8 cellular contexts compared by ENCODE assay signal in the genomic region with DNA sequence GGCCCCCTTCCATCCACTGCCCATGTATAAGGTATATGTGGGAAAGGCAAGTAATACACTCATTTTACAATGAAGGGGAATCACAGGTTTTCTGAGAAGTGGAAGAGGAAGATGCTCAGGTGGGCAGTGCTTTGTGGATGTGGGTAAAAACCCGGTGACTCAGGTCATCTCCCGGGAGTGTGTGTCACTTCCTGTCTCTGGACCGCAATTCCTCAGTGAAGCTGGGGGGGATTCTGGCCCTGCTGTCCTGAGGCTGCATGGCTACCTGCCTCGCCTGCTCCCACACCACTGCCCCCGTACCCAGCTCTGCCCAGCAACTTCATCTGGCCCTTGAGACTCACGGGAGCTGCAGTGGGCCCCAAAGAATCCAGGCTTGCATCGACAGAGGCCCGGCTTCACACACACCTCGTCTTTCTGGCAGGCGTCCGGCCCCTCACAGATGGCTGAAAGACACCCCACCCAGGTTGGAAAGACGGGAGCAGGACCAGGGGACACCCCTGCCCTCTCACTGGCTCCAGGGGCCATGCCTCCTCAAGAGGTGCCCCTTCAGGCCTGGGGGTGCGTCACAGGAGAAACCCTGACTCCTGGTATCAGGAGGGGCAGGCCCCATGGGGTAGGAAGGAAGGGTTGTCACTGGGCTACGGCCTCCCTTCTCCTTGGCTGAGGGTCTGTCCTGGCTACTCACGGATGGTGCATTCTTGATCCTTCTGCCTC. TPM values are rescaled to one million over a fixed set of nuclear protein-coding genes. Genes with fewer than 3 reads are reported as not detected.
DNase-seq lines count a peak whose midpoint lies in the region; ATAC-seq and TF ChIP-seq lines count a peak whose summit lies in the region.

No MANE protein-coding gene starts in this region.

- peak overlapping the region in 1 of 2 donors; percentile 82 for H3K27ac Mint-ChIP-seq in natural killer cell

- H3K36me3 Mint-ChIP-seq in natural killer cell: no peaks in the 10 kb centered on the region

- ATAC-seq in natural killer cell (peak in 1 of 3 donors; percentile 11), HG03175 (IDR thresholded peaks at IDR 0.05; ENCODE audit: unreplicated experiment) (no peak)

- DNase-seq in EL (peak; percentile 76), M059J (ENCODE audit: low read depth) (peak; percentile 80), breast epithelium (ENCODE audit: low spot score in 2 of 2) (no peak), natural killer cell (no peak), SIG-M5 (lab: John Stamatoyannopoulos, UW) (no peak), hippocampal formation (lab: John Stamatoyannopoulos, UW) (no peak), posterior vena cava (ENCODE audit: low spot score) (no peak)

- TF ChIP-seq POLR2A in breast epithelium (IDR thresholded peaks at IDR 0.05): no peak

- H3K4me1 Mint-ChIP-seq in natural killer cell: peaks cover 0 to 13% of the 10 kb centered on the region in 2 donors

- H3K9me3 Mint-ChIP-seq in natural killer cell: no peaks in the 10 kb centered on the region

- H3K4me3 Mint-ChIP-seq in natural killer cell: peak overlapping the region; percentile 86

- H3K4me1 ChIP-seq in breast epithelium: peaks cover 0 to 6% of the 10 kb centered on the region in 2 donors

- H3K27me3 Mint-ChIP-seq in natural killer cell (ENCODE audit: low read depth in 2 of 2): no peaks in the 10 kb centered on the region

- H3K9me3 ChIP-seq in breast epithelium: no peaks in the 10 kb centered on the region

- intact Hi-C loops in breast epithelium (cut with DNase I; ENCODE audit: low total_unique reads): loop anchor here (10.0 kb wide), 1 partner anchor 380 kb away; no protein-coding TSS in a partner anchor
- intact Hi-C loops in natural killer cell (cut with micrococcal nuclease): no loop called here
- intact Hi-C loops in posterior vena cava (cut with DNase I): loop anchor here (5.0 kb wide), 1 partner anchor 67 kb away; no protein-coding TSS in a partner anchor

- H3K27me3 ChIP-seq in breast epithelium: no peaks in the 10 kb centered on the region

- peak overlapping the region in 1 of 2 donors; percentile 67 for H3K27ac ChIP-seq in breast epithelium

- H3K4me3 ChIP-seq in breast epithelium: peak overlapping the region; percentile 34 to 73 (median 59)

- no peaks in the 10 kb centered on the region for H3K36me3 ChIP-seq in breast epithelium

- TF ChIP-seq CTCF in breast epithelium (IDR thresholded peaks at IDR 0.05): no peak
- no peak for TF ChIP-seq CTCF in natural killer cell (IDR thresholded peaks at IDR 0.05)

RNA-seq across cellular contexts. Expression of gene SCARF1, which starts 0.9 kb away (rescaled TPM):
- 0.47 TPM in 1 of 2 replicates, not detected in the other for total RNA-seq in M059J (2014; rRNA removed; shearing (Covaris generic))
- total RNA-seq in breast epithelium: 10 to 100 TPM in 1 of 3 donors, 1 to 10 TPM in 2; 4.2 to 11.5 (median 6.6) TPM
- 1 to 10 TPM in 2 of 3 donors, under 1 TPM in 1; 0.59 to 3.1 (median 1.0) TPM for total RNA-seq in natural killer cell
- total RNA-seq in posterior vena cava: 10 to 100 TPM; 13.0 to 13.9 TPM

RNA-seq across cellular contexts. Expression of gene RILP, which starts 5.0 kb away (rescaled TPM):
- 1.7 and 3.1 TPM in 2 replicates for total RNA-seq in M059J (2014; rRNA removed; shearing (Covaris generic))
- total RNA-seq in breast epithelium: 10 to 100 TPM; 15.4 to 42.7 (median 31.1) TPM
- total RNA-seq in natural killer cell: 1 to 10 TPM; 2.3 to 5.1 (median 4.0) TPM
- total RNA-seq in posterior vena cava: 10 to 100 TPM; 10.3 to 13.0 TPM

RNA-seq across cellular contexts. Expression of gene SLC43A2, which starts 16.0 kb away (rescaled TPM):
- total RNA-seq in M059J (2014; rRNA removed; shearing (Covaris generic)): 2.4 and 3.7 TPM in 2 replicates
- 10 to 100 TPM; 13.8 to 18.9 (median 14.9) TPM for total RNA-seq in breast epithelium
- 10 to 100 TPM; 24.5 to 36.0 (median 30.3) TPM for total RNA-seq in natural killer cell
- 10 to 100 TPM in 1 of 2 donors, 1 to 10 TPM in 1; 9.5 to 16.9 TPM for total RNA-seq in posterior vena cava

RNA-seq across cellular contexts. Expression of gene PRPF8, which starts 40.0 kb away (rescaled TPM):
- 52.3 and 92.8 TPM in 2 replicates for total RNA-seq in M059J (2014; rRNA removed; shearing (Covaris generic))
- total RNA-seq in breast epithelium (100 to 1,000 TPM; 173 to 183 (median 176) TPM), natural killer cell (100 to 1,000 TPM; 475 to 508 (median 480) TPM), posterior vena cava (100 to 1,000 TPM; 173 to 190 TPM)

Comparison
In these comparisons a context has a peak if more than half of its experiments do, and no peak if none do; other contexts are left out.
1. DNase-seq: peak in EL (single experiment) and M059J (single experiment); none in breast epithelium (0 of 2), natural killer cell (single experiment), SIG-M5 (single experiment), hippocampal formation (0 of 2) and posterior vena cava (single experiment).